In genomic region chr14:24130717-24131548, GRCh38 we compare ENCODE assay signal across 15 cellular contexts. TPM values are rescaled to one million over a fixed set of nuclear protein-coding genes. Genes with fewer than 3 reads are reported as not detected.
DNase-seq lines count a peak whose midpoint lies in the region; ATAC-seq, FAIRE-seq and TF ChIP-seq lines count a peak whose summit lies in the region.
"Had no signal": no experiment of that assay in that cellular context is flagged by ENCODE, and none has a peak within 500 bp of the region (broad histone marks: within the 10 kb centered on the region; RNA-seq: fewer than 3 reads in every experiment).

No MANE protein-coding gene starts in this region.

- H3K4me1 Mint-ChIP-seq in CD4-positive, alpha-beta T cell (ENCODE audit: low read depth), result peaks cover 33% of the 10 kb centered on the region

- 12 to 26% methylated on average over 7 of the region's 7 CpGs for WGBS in heart right ventricle, 2 donors
- WGBS in pancreas, 2 donors, result 28 to 32% methylated on average over 7 of the region's 7 CpGs

- H3K4me3 ChIP-seq in heart right ventricle (peak overlapping the region in 9 of 10 donors; percentile 10 to 50 (median 41)), pancreas (no peak overlapping the region)
- H3K4me3 ChIP-seq: GM12878 had no signal

- peaks cover 7% of the 10 kb centered on the region for H3K36me3 Mint-ChIP-seq in CD4-positive, alpha-beta T cell (ENCODE audit: low read depth)

- no peaks in the 10 kb centered on the region for H3K9me3 ChIP-seq in CD4-positive, alpha-beta T cell (ENCODE audit: control insufficient read depth, low read length)
- H3K9me3 ChIP-seq in heart right ventricle, result no peaks in the 10 kb centered on the region
- no peaks in the 10 kb centered on the region for H3K9me3 ChIP-seq in pancreas

- no peak for TF ChIP-seq CTCF in CD4-positive, alpha-beta T cell (IDR thresholded peaks at IDR 0.05)
- TF ChIP-seq CTCF in heart right ventricle (IDR thresholded peaks at IDR 0.05) (no peak), pancreas (IDR thresholded peaks at IDR 0.05) (no peak)

- no peak for DNase-seq in CD4-positive, alpha-beta T cell
- DNase-seq in SHP77 treated with DMSO at 0.1 percent for 48 hours (lab: John Stamatoyannopoulos, UW) (peak; percentile 61), heart right ventricle (peak; percentile 77 to 83), pancreas (peak; percentile 68 to 87 (median 83)), DMS79 treated with DMSO at 0.1 percent for 48 hours (lab: John Stamatoyannopoulos, UW) (no peak), NCI-H2227 (lab: John Stamatoyannopoulos, UW; ENCODE audit: unreplicated experiment) (no peak)
- DNase-seq: activated CD4-positive, alpha-beta T cell treated with anti-CD3 and anti-CD28 coated beads, Interleukin-2, amount 50 U/mL, for 1 hour; effector memory CD4-positive, alpha-beta T cell; NCI-H1436 treated with DMSO at 0.1 percent for 48 hours had no signal

- H3K9me3 Mint-ChIP-seq in CD4-positive, alpha-beta T cell, result no peaks in the 10 kb centered on the region
- H3K9me3 Mint-ChIP-seq: T-helper 2 cell treated with Interferon-gamma antibody and Interleukin-4, amounts not matched to agents 5 μg/mL and 100 μg/mL, for 36 hours had no signal

- intact Hi-C loops in CD4-positive, alpha-beta T cell (cut with DNase I, micrococcal nuclease), result no loop called here
- intact Hi-C loops in heart right ventricle (cut with DNase I) (loop anchor here in 3 of 10 donors (1.0 to 2.0 kb wide), 2 partner anchors 16 kb away; partner anchors contain the start of genes DCAF11 (in 2 of the 3) and NRL (in 2 of the 3)), pancreas (cut with DNase I) (no loop called here)

- H3K27me3 Mint-ChIP-seq in CD4-positive, alpha-beta T cell, result no peaks in the 10 kb centered on the region

- CTCF ChIA-PET in CD4-positive, alpha-beta T cell (lab: Charles Lee), result interaction anchor here (1.5 kb wide), 1 partner anchor 30 kb away, joined by 5 read pairs; the partner anchor contains the start of gene IRF9

- no peak for FAIRE-seq in pancreas (lab: Jason Lieb, UNC)
- FAIRE-seq: GM12878 had no signal

- H3K27ac ChIP-seq in CD4-positive, alpha-beta T cell (ENCODE audit: low read depth, low read length), result no peak overlapping the region
- H3K27ac ChIP-seq in heart right ventricle, result peak overlapping the region; percentile 81 to 98 (median 94)
- H3K27ac ChIP-seq in pancreas, result peak overlapping the region; percentile 76 to 87 (median 80)
- H3K27ac ChIP-seq: KMS-11 had no signal

- no peaks in the 10 kb centered on the region for H3K36me3 ChIP-seq in heart right ventricle
- no peaks in the 10 kb centered on the region for H3K36me3 ChIP-seq in pancreas

- POLR2A ChIA-PET in CD4-positive, alpha-beta T cell (lab: Charles Lee), result interaction anchor here (11.7 kb wide), 1 partner anchor 14 kb away, joined by 296 read pairs; the partner anchor contains the start of genes DCAF11 and NRL

- no peaks in the 10 kb centered on the region for H3K27me3 ChIP-seq in CD4-positive, alpha-beta T cell (ENCODE audit: control insufficient read depth, insufficient read depth, low read length)
- H3K27me3 ChIP-seq in heart right ventricle (no peaks in the 10 kb centered on the region), pancreas (no peaks in the 10 kb centered on the region)

- peak overlapping the region; percentile 43 for H3K4me3 Mint-ChIP-seq in CD4-positive, alpha-beta T cell
- H3K4me3 Mint-ChIP-seq: CD14-positive monocyte; T-helper 2 cell treated with Interferon-gamma antibody and Interleukin-4, amounts not matched to agents 5 μg/mL and 100 μg/mL, for 36 hours had no signal

- H3K4me1 ChIP-seq in heart right ventricle, result peaks cover 14 to 41% (median 26%) of the 10 kb centered on the region in 9 donors
- H3K4me1 ChIP-seq in pancreas, result peaks cover 19 to 31% (median 22%) of the 10 kb centered on the region in 3 donors

- H3K27ac Mint-ChIP-seq in CD4-positive, alpha-beta T cell, result peak overlapping the region; percentile 66
- H3K27ac Mint-ChIP-seq: T-helper 2 cell treated with Interferon-gamma antibody and Interleukin-4, amounts not matched to agents 5 μg/mL and 100 μg/mL, for 36 hours had no signal

- ATAC-seq in CD4-positive, alpha-beta T cell (ENCODE audit: poor library complexity), result no peak
- ATAC-seq in heart right ventricle (peak; percentile 52 to 87 (median 78)), pancreas (peak; percentile 53 to 71 (median 64)), GM21576 (IDR thresholded peaks at IDR 0.05; ENCODE audit: unreplicated experiment) (no peak), GM21825 (IDR thresholded peaks at IDR 0.05; ENCODE audit: unreplicated experiment) (no peak)
- ATAC-seq: GM12878 had no signal

RNA-seq across cellular contexts. Expression of gene FITM1, which starts 0.5 kb away (rescaled TPM):
- total RNA-seq in CD4-positive, alpha-beta T cell, result 1 to 10 TPM; 1.5 to 1.7 TPM
- total RNA-seq in heart right ventricle, result 100 to 1,000 TPM; 105 to 176 (median 131) TPM
- polyA plus RNA-seq in heart right ventricle, result 100 to 1,000 TPM in 1 of 2 donors, 10 to 100 TPM in 1; 77.0 to 247 TPM
- total RNA-seq in pancreas, result 10 to 100 TPM in 1 of 6 donors, 1 to 10 TPM in 5; 2.7 to 12.0 (median 4.0) TPM
- polyA plus RNA-seq in pancreas, result 10 to 100 TPM in 1 of 2 donors, 1 to 10 TPM in 1; 3.4 to 11.1 TPM
- polyA plus RNA-seq: CD14-positive monocyte had no signal

RNA-seq across cellular contexts. Expression of gene PSME1, which starts 5.1 kb away (rescaled TPM):
- 100 to 1,000 TPM; 166 to 171 TPM for total RNA-seq in CD4-positive, alpha-beta T cell
- 100 to 1,000 TPM in 5 of 10 donors, 10 to 100 TPM in 5; 84.3 to 341 (median 100.0) TPM for total RNA-seq in heart right ventricle
- polyA plus RNA-seq in heart right ventricle, result 100 to 1,000 TPM; 138 to 149 TPM
- total RNA-seq in pancreas, result 100 to 1,000 TPM in 2 of 6 donors, 10 to 100 TPM in 4; 46.4 to 107 (median 68.8) TPM
- 100 to 1,000 TPM in 1 of 2 donors, 10 to 100 TPM in 1; 88.9 to 132 TPM for polyA plus RNA-seq in pancreas

RNA-seq across cellular contexts. Expression of gene EMC9, which starts 10.5 kb away (rescaled TPM):
- total RNA-seq in CD4-positive, alpha-beta T cell, result 10 to 100 TPM; 11.8 to 13.1 TPM
- total RNA-seq in heart right ventricle (10 to 100 TPM; 10.2 to 18.8 (median 13.3) TPM), pancreas (10 to 100 TPM in 5 of 6 donors, 1 to 10 TPM in 1; 8.1 to 18.8 (median 13.5) TPM)
- polyA plus RNA-seq in heart right ventricle (10 to 100 TPM; 27.2 to 44.3 TPM), pancreas (10 to 100 TPM; 52.4 to 72.6 TPM)

RNA-seq across cellular contexts. Expression of gene PSME2, which starts 15.5 kb away (rescaled TPM):
- total RNA-seq in CD4-positive, alpha-beta T cell, result 10 to 100 TPM; 81.7 to 83.2 TPM
- total RNA-seq in heart right ventricle (100 to 1,000 TPM in 3 of 10 donors, 10 to 100 TPM in 7; 62.6 to 347 (median 85.0) TPM), pancreas (10 to 100 TPM; 33.9 to 90.3 (median 59.2) TPM)
- polyA plus RNA-seq in heart right ventricle (100 to 1,000 TPM; 124 to 290 TPM), pancreas (100 to 1,000 TPM; 180 to 285 TPM)

RNA-seq across cellular contexts. Expression of gene NRL, which starts 16.2 kb away (rescaled TPM):
- 1 to 10 TPM; 1.6 to 1.9 TPM for total RNA-seq in CD4-positive, alpha-beta T cell
- total RNA-seq in heart right ventricle, result 1 to 10 TPM; 1.7 to 3.5 (median 2.2) TPM
- 1 to 10 TPM; 1.5 to 3.3 TPM for polyA plus RNA-seq in heart right ventricle
- total RNA-seq in pancreas, result 1 to 10 TPM in 3 of 6 donors, under 1 TPM in 3; 0.37 to 2.4 (median 1.1) TPM
- polyA plus RNA-seq in pancreas, result 1 to 10 TPM; 2.3 TPM

Comparison
In these comparisons a context has a peak if more than half of its experiments do, and no peak if none do; other contexts are left out.
1. ATAC-seq: peak in heart right ventricle (8 of 8) and pancreas (4 of 4); none in CD4-positive, alpha-beta T cell (single experiment), GM21576 (single experiment) and GM21825 (single experiment).
2. DNase-seq: peak in SHP77 treated with DMSO at 0.1 percent for 48 hours (single experiment), heart right ventricle (2 of 2) and pancreas (6 of 6); none in CD4-positive, alpha-beta T cell (0 of 10), DMS79 treated with DMSO at 0.1 percent for 48 hours (single experiment) and NCI-H2227 (single experiment).
3. H3K4me3 ChIP-seq: peak in heart right ventricle (9 of 10); none in pancreas (0 of 4).
4. RNA of gene FITM1, which starts 0.5 kb away (total RNA-seq): 105 to 176 TPM in heart right ventricle; 2.7 to 12.0 TPM in pancreas and 1.5 to 1.7 TPM in CD4-positive, alpha-beta T cell; every median in the first group is over 4 times any median in the second.